ENCODE assay signal across 8 cellular contexts in genomic region chr5:10635257-10635860, GRCh38.
DNase-seq lines count a peak whose midpoint lies in the region; ATAC-seq and TF ChIP-seq lines count a peak whose summit lies in the region.

No MANE protein-coding gene starts in this region.

- TF ChIP-seq CTCF in GM13977 (IDR thresholded peaks at IDR 0.05; ENCODE audit: extremely low read depth, insufficient read depth, missing control alignments) (no peak), HFFc6 (IDR thresholded peaks at IDR 0.05) (no peak), MM.1S (IDR thresholded peaks at IDR 0.05; ENCODE audit: low read length) (no peak)

- H3K27me3 ChIP-seq in MM.1S (replicated peaks; ENCODE audit: insufficient read depth, low read length) = no peaks in the 10 kb centered on the region

- H3K79me2 ChIP-seq in MM.1S (ENCODE audit: low read length) = peaks cover 26% of the 10 kb centered on the region; the same call in 1 of the 2 replicates

- H2AFZ ChIP-seq in MM.1S (ENCODE audit: low read length) = no peak overlapping the region

- POLR2A ChIA-PET in naive thymus-derived CD8-positive, alpha-beta T cell (lab: Charles Lee) = interaction anchor here (0.6 kb wide), 1 partner anchor 42 kb away, joined by 7 read pairs; no protein-coding TSS in a partner anchor

- H3K27ac ChIP-seq in substantia nigra (ENCODE audit: low read depth, low read length, poor library complexity, severe bottlenecking) = no peak overlapping the region
- no peak overlapping the region for H3K27ac ChIP-seq in MM.1S (ENCODE audit: low read length)

- H3F3A ChIP-seq in MM.1S (ENCODE audit: insufficient read depth, low read length) = no peaks in the 10 kb centered on the region

- peaks cover 19% of the 10 kb centered on the region for H3K36me3 Mint-ChIP-seq in HFFc6 (ENCODE audit: low read depth)
- H3K36me3 Mint-ChIP-seq in naive thymus-derived CD8-positive, alpha-beta T cell = no peaks in the 10 kb centered on the region

- no peaks in the 10 kb centered on the region for H4K20me1 ChIP-seq in MM.1S (ENCODE audit: insufficient read depth, low read length)

- H3K9me3 Mint-ChIP-seq in HFFc6 = peaks cover 13% of the 10 kb centered on the region
- peaks cover 0 to 8% (median 2%) of the 10 kb centered on the region in 9 donors for H3K9me3 Mint-ChIP-seq in naive thymus-derived CD8-positive, alpha-beta T cell

- peaks cover 5% of the 10 kb centered on the region; the same call in 1 of the 2 replicates for H3K27me3 Mint-ChIP-seq in HFFc6 (ENCODE audit: insufficient read depth)
- H3K27me3 Mint-ChIP-seq in naive thymus-derived CD8-positive, alpha-beta T cell = peaks cover 0 to 6% (median 0%) of the 10 kb centered on the region in 5 donors

- H3K27ac Mint-ChIP-seq in HFFc6 = peak overlapping the region; percentile 82
- peak overlapping the region in 7 of 10 donors; percentile 39 to 89 (median 77) for H3K27ac Mint-ChIP-seq in naive thymus-derived CD8-positive, alpha-beta T cell

- DNase-seq in GM13977 (ENCODE audit: low spot score) = peak; percentile 90
- peak; percentile 40 for DNase-seq in HFFc6
- peak; percentile 97 for DNase-seq in MV-4-11 (lab: John Stamatoyannopoulos, UW)
- peak; percentile 7 for DNase-seq in activated T-helper 1 cell treated with Interleukin-2 at 50 U/mL for 16 hours (ENCODE audit: low read depth)
- peak in 1 of 10 donors; percentile 48 for DNase-seq in naive thymus-derived CD8-positive, alpha-beta T cell
- DNase-seq in substantia nigra (lab: John Stamatoyannopoulos, UW) = no peak
- no peak for DNase-seq in NCI-H2029 treated with DMSO at 0.1 percent for 48 hours (lab: John Stamatoyannopoulos, UW)
- no peak for DNase-seq in MM.1S

- no peaks in the 10 kb centered on the region for H3K9me3 ChIP-seq in MM.1S (replicated peaks; ENCODE audit: insufficient read depth, low read length)

- no peaks in the 10 kb centered on the region for H3K9me2 ChIP-seq in MM.1S (replicated peaks; ENCODE audit: insufficient read depth, low read length)

- H3K4me1 ChIP-seq in MM.1S (ENCODE audit: low read length) = peaks cover 5% of the 10 kb centered on the region; the same call in 1 of the 2 replicates

- peak overlapping the region; percentile 66 for H3K4me3 Mint-ChIP-seq in HFFc6
- H3K4me3 Mint-ChIP-seq in naive thymus-derived CD8-positive, alpha-beta T cell = peak overlapping the region in 5 of 10 donors; percentile 19 to 54 (median 30)

- peak in 1 of 2 donors; percentile 74 for ATAC-seq in naive thymus-derived CD8-positive, alpha-beta T cell

- H3K9ac ChIP-seq in MM.1S (ENCODE audit: low read length) = no peak overlapping the region

- no peak overlapping the region for H3K4me3 ChIP-seq in MM.1S (ENCODE audit: low read length)

- H3K4me1 Mint-ChIP-seq in HFFc6 (ENCODE audit: low read depth) = peaks cover 38% of the 10 kb centered on the region
- H3K4me1 Mint-ChIP-seq in naive thymus-derived CD8-positive, alpha-beta T cell = peaks cover 13 to 56% (median 20%) of the 10 kb centered on the region in 4 donors

- H3K4me2 ChIP-seq in MM.1S (ENCODE audit: low read depth, low read length) = no peak overlapping the region

- no peaks in the 10 kb centered on the region for H3K36me3 ChIP-seq in MM.1S (replicated peaks; ENCODE audit: insufficient read depth, low read length)

- in situ Hi-C loops in GM13977 (cut with MboI; ENCODE audit: low pct_unique_long_range_greater_than_20kb, low sequenced_read_pairs, unreplicated experiment) = loop anchor here (5.0 kb wide), 1 partner anchor 53 kb away; no protein-coding TSS in a partner anchor

Comparison
In these comparisons a context has a peak if more than half of its experiments do, and no peak if none do; other contexts are left out.
1. DNase-seq: peak in GM13977 (single experiment), HFFc6 (single experiment), MV-4-11 (single experiment) and activated T-helper 1 cell treated with Interleukin-2 at 50 U/mL for 16 hours (single experiment); none in substantia nigra (0 of 49), NCI-H2029 treated with DMSO at 0.1 percent for 48 hours (single experiment) and MM.1S (single experiment).